Comparison of ENCODE assay signal across 14 cellular contexts in the genomic region with DNA sequence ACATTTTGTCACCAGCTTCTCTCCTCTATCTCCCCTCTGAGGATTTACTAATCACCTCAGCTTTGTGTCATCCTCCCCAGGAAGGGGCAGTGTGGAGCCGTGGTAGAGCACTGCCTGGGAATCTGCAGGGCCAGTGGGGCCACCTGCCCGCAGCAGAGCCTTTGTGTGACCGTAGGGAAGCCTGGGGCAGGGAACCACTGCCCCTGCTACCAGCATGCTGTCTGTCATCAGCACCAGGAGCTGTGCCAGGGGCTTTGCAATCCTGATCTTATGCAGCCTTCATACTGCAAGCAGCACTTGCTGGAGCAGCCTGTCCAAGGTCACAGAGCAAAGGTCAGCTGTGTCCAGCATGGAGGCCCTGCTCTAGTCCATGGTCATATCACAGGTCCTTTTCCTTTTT. TPM values are rescaled to one million over a fixed set of nuclear protein-coding genes. Genes with fewer than 3 reads are reported as not detected.
DNase-seq lines count a peak whose midpoint lies in the region; ATAC-seq and TF ChIP-seq lines count a peak whose summit lies in the region.
"Had no signal": no experiment of that assay in that cellular context is flagged by ENCODE, and none has a peak within 500 bp of the region (broad histone marks: within the 10 kb centered on the region; RNA-seq: fewer than 3 reads in every experiment).

No MANE protein-coding gene starts in this region.

- CTCF ChIA-PET in Panc1 (lab: Charles Lee) = no interaction called here

- ATAC-seq in Panc1 = 0 out of 2 replicates have a peak, but pooled peaks have one; percentile 35
- ATAC-seq in foreskin keratinocyte = no peak
- no peak for ATAC-seq in HG02970 (IDR thresholded peaks at IDR 0.05; ENCODE audit: low FRiP score, unreplicated experiment)
- no peak for ATAC-seq in HG02870 (IDR thresholded peaks at IDR 0.05; ENCODE audit: unreplicated experiment)
- ATAC-seq: activated CD4-positive, CD25-positive, alpha-beta regulatory T cell treated with anti-CD3 and anti-CD28 coated beads, Interleukin-2, amount 50 U/mL, for 24 hours; effector memory CD8-positive, alpha-beta T cell; lower lobe of right lung had no signal

- H2BK120ac ChIP-seq in trophoblast cell (ENCODE audit: insufficient read depth, low read length, poor library complexity) = no peak overlapping the region

- BruUV-seq in Panc1 (replicated peaks; lab: Mats Ljungman, UMichigan) = no TSS peak

- no peak overlapping the region for H2AK5ac ChIP-seq in trophoblast cell (ENCODE audit: low read length)

- no peak overlapping the region for H3K14ac ChIP-seq in trophoblast cell (ENCODE audit: low read length)

- H3K4me2 ChIP-seq in trophoblast cell (ENCODE audit: low read length) = no peak overlapping the region

- H2BK5ac ChIP-seq in trophoblast cell (ENCODE audit: low read depth, low read length, poor library complexity) = no peak overlapping the region

- H3K36me3 ChIP-seq in Panc1 (ENCODE audit: control insufficient read depth, insufficient read depth, low read length) (no peaks in the 10 kb centered on the region), trophoblast cell (ENCODE audit: control insufficient read depth in 1 of 2, insufficient read depth in 2 of 2, low read length in 2 of 2) (no peaks in the 10 kb centered on the region)
- H3K36me3 ChIP-seq: lower lobe of right lung had no signal

- H3K9me3 ChIP-seq in Panc1 (ENCODE audit: control insufficient read depth, insufficient read depth, low read depth, low read length) (no peaks in the 10 kb centered on the region), trophoblast cell (ENCODE audit: insufficient read depth, low read depth, low read length) (no peaks in the 10 kb centered on the region)
- H3K9me3 ChIP-seq: lower lobe of right lung had no signal

- H4K8ac ChIP-seq in trophoblast cell (ENCODE audit: low read depth, low read length) = no peak overlapping the region

- no peak overlapping the region for H4K91ac ChIP-seq in trophoblast cell (ENCODE audit: low read depth, low read length)

- H3K4me3 ChIP-seq in GM12875 (ENCODE audit: low read depth, low read length) = no peak overlapping the region
- H3K4me3 ChIP-seq in Panc1 (ENCODE audit: low read depth in 2 of 2, low read length in 2 of 2) = no peak overlapping the region
- no peak overlapping the region for H3K4me3 ChIP-seq in trophoblast cell (ENCODE audit: low read depth, low read length)
- H3K4me3 ChIP-seq: lower lobe of right lung had no signal

- peak; percentile 23; the same call in 1 of the 2 replicates for TF ChIP-seq CTCF in GM12875 (IDR thresholded peaks at IDR 0.05; ENCODE audit: borderline replicate concordance, insufficient read depth, low read depth, low read length)
- peak; percentile 12; the same call in 1 of the 2 replicates for TF ChIP-seq CTCF in Panc1 (IDR thresholded peaks at IDR 0.05)
- TF ChIP-seq CTCF in foreskin keratinocyte (conservative IDR thresholded peaks at IDR 0.05) = no peak

- intact Hi-C loops in Panc1 (cut with micrococcal nuclease; ENCODE audit: unreplicated experiment) (no loop called here), head of caudate nucleus (cut with DNase I) (no loop called here)

- DNase-seq in Panc1 (ENCODE audit: low read depth, low spot score) (no peak), head of caudate nucleus (peak in 34 of 42 donors; percentile 19 to 79 (median 51)), trophoblast cell (peak; percentile 95 to 96), foreskin keratinocyte (no peak), activated gamma-delta T cell (lab: John Stamatoyannopoulos, UW) (no peak)
- DNase-seq: activated T-cell treated with anti-CD3 and anti-CD28 coated beads, Interleukin-2, amount 50 U/mL, for 48 hours; effector memory CD8-positive, alpha-beta T cell; GOT3; lower lobe of right lung had no signal

- peaks cover 18% of the 10 kb centered on the region for H3K4me1 ChIP-seq in Panc1 (ENCODE audit: control insufficient read depth, insufficient read depth, low read length)
- H3K4me1 ChIP-seq in trophoblast cell (ENCODE audit: control insufficient read depth in 1 of 2, insufficient read depth in 2 of 2, low read length in 2 of 2) = peaks cover 27 to 43% of the 10 kb centered on the region in 2 experiments
- peaks cover 23% of the 10 kb centered on the region for H3K4me1 ChIP-seq in foreskin keratinocyte
- H3K4me1 ChIP-seq: lower lobe of right lung had no signal

- POLR2A ChIA-PET in Panc1 (lab: Charles Lee) = no interaction called here

- H3K18ac ChIP-seq in trophoblast cell (ENCODE audit: low read length) = no peak overlapping the region

- no peak overlapping the region for H3K9ac ChIP-seq in trophoblast cell (ENCODE audit: low read length)

- H3K27ac ChIP-seq in Panc1 (ENCODE audit: low read length) = no peak overlapping the region
- H3K27ac ChIP-seq in trophoblast cell (ENCODE audit: low read depth, low read length) = no peak overlapping the region
- H3K27ac ChIP-seq in foreskin keratinocyte = no peak overlapping the region
- H3K27ac ChIP-seq: lower lobe of right lung had no signal

- no peak overlapping the region for H3K4ac ChIP-seq in trophoblast cell (ENCODE audit: low read depth, low read length)

- in situ Hi-C loops in Panc1 (cut with HindIII; ENCODE audit: low pct_unique_long_range_greater_than_20kb, low sequenced_read_pairs) = no loop called here

- H3K23ac ChIP-seq in trophoblast cell (ENCODE audit: low read length) = no peak overlapping the region

- H3K79me1 ChIP-seq in trophoblast cell (ENCODE audit: low read length) = peaks cover 40% of the 10 kb centered on the region

- H3K79me2 ChIP-seq in trophoblast cell (ENCODE audit: control insufficient read depth, insufficient read depth, low read length, poor library complexity) = peaks cover 5% of the 10 kb centered on the region

- H3K27me3 ChIP-seq in Panc1 (ENCODE audit: control insufficient read depth, insufficient read depth, low read length) (no peaks in the 10 kb centered on the region), trophoblast cell (ENCODE audit: insufficient read depth, low read length) (no peaks in the 10 kb centered on the region), foreskin keratinocyte (no peaks in the 10 kb centered on the region)

- H4K12ac ChIP-seq in trophoblast cell (ENCODE audit: low read depth, low read length) = no peak overlapping the region

- WGBS in trophoblast cell (ENCODE audit: extremely low coverage, insufficient coverage, insufficient read length) = no CpG with 5 or more reads among the region's 3 CpGs

- H2BK12ac ChIP-seq in trophoblast cell (ENCODE audit: low read length) = no peak overlapping the region

- no peak overlapping the region for H2AFZ ChIP-seq in trophoblast cell (ENCODE audit: insufficient read depth, low read length, poor library complexity)

RNA-seq across cellular contexts. Expression of gene SCHIP1, which starts 21.3 kb away (rescaled TPM):
- total RNA-seq in Panc1 (2021; ENCODE audit: unreplicated experiment) = 1.2 TPM
- 0.94 TPM for polyA plus RNA-seq in Panc1 (2012; ENCODE audit: insufficient read length)
- polyA plus RNA-seq in trophoblast cell (2013) = 12.8 and 13.8 TPM in 2 replicates
- total RNA-seq in foreskin keratinocyte = 1.1 and 1.3 TPM in 2 replicates
- 0.34 and 5.6 TPM in 2 replicates for polyA plus RNA-seq in foreskin keratinocyte
- total RNA-seq: CD4-positive, alpha-beta memory T cell had no signal
- polyA plus RNA-seq: CD4-positive, alpha-beta memory T cell had no signal

Comparison
In these comparisons a context has a peak if more than half of its experiments do, and no peak if none do; other contexts are left out.
1. DNase-seq: peak in head of caudate nucleus (34 of 42) and trophoblast cell (2 of 2); none in Panc1 (single experiment), foreskin keratinocyte (0 of 2) and activated gamma-delta T cell (single experiment).